1 cellular context compared by ENCODE assay signal in the genomic region with DNA sequence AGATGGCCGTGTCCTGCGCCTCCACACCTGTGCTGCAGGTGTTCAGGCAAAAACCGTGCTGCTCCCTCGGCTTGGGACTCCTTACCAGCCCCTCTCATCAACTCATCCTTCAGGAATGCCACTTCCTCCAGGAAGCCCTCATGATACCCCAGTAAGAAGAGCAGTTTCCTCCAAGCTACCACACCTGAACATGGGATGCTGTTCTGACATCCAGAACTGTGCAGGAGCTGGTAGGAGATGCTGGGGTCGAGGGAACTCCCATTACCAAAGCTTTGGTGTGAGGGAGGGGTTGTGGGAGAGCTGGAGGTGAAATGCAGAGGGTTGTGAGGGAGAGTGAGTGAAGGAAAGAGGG.
TF ChIP-seq lines count a peak whose summit lies in the region.

No MANE protein-coding gene starts in this region.

TF ChIP-seq in K562, 482 proteins besides CTCF, POLR2A, EP300 and RAD21:
- TF ChIP-seq SMARCA5 (IDR thresholded peaks at IDR 0.05) (peak; percentile 60; the same call in 1 of the 2 replicates), SMARCA4 (IDR thresholded peaks at IDR 0.05) (no peak), JUND (IDR thresholded peaks at IDR 0.05; ENCODE audit: borderline replicate concordance, low read depth, low read length) (no peak), JUND (tag; IDR thresholded peaks at IDR 0.05; ENCODE audit: borderline replicate concordance, low read depth, low read length) (peak; percentile 6; the same call in 1 of the 3 replicates), KHSRP (IDR thresholded peaks at IDR 0.05) (no peak), MAFK (IDR thresholded peaks at IDR 0.05; ENCODE audit: low read length) (no peak), KDM1A (IDR thresholded peaks at IDR 0.05) (peak in 1 of 2 experiments; percentile 61; a peak in 1 of 4 replicates), TEAD1 (CRISPR knock-in tag; IDR thresholded peaks at IDR 0.05) (peak in 1 of 2 experiments; percentile 93; a peak in 2 of 4 replicates), BCOR (IDR thresholded peaks at IDR 0.05) (peak; percentile 65), ZFP36 (IDR thresholded peaks at IDR 0.05; ENCODE audit: low read depth, low read length, partially characterized antibody) (peak; percentile 95)
- TF ChIP-seq, protein P1, sequence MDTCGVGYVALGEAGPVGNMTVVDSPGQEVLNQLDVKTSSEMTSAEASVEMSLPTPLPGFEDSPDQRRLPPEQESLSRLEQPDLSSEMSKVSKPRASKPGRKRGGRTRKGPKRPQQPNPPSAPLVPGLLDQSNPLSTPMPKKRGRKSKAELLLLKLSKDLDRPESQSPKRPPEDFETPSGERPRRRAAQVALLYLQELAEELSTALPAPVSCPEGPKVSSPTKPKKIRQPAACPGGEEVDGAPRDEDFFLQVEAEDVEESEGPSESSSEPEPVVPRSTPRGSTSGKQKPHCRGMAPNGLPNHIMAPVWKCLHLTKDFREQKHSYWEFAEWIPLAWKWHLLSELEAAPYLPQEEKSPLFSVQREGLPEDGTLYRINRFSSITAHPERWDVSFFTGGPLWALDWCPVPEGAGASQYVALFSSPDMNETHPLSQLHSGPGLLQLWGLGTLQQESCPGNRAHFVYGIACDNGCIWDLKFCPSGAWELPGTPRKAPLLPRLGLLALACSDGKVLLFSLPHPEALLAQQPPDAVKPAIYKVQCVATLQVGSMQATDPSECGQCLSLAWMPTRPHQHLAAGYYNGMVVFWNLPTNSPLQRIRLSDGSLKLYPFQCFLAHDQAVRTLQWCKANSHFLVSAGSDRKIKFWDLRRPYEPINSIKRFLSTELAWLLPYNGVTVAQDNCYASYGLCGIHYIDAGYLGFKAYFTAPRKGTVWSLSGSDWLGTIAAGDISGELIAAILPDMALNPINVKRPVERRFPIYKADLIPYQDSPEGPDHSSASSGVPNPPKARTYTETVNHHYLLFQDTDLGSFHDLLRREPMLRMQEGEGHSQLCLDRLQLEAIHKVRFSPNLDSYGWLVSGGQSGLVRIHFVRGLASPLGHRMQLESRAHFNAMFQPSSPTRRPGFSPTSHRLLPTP (IDR thresholded peaks at IDR 0.05; ENCODE audit: borderline replicate concordance, extremely low read depth, insufficient read length) = no peak
